In genomic region chr12:65279387-65280112, GRCh38 we compare ENCODE assay signal across 8 cellular contexts. TPM values are rescaled to one million over a fixed set of nuclear protein-coding genes. Genes with fewer than 3 reads are reported as not detected.
DNase-seq lines count a peak whose midpoint lies in the region; ATAC-seq and TF ChIP-seq lines count a peak whose summit lies in the region.

No MANE protein-coding gene starts in this region.

- H3K36me3 Mint-ChIP-seq in activated naive CD4-positive, alpha-beta T cell treated with anti-CD3 and anti-CD28 coated beads for 36 hours (ENCODE audit: low read depth) = no peaks in the 10 kb centered on the region
- H3K36me3 Mint-ChIP-seq in activated naive CD4-positive, alpha-beta T cell treated with anti-CD3 and anti-CD28 coated beads, Interleukin-2, amount 50 U/mL, for 72 hours = no peaks in the 10 kb centered on the region
- H3K36me3 Mint-ChIP-seq in stimulated activated memory B cell treated with anti-CD40 and anti-IgM and Interleukin-4, amounts not matched to agents 10 μg/mL and 1 μg/mL and 100 μg/mL, for 72 hours = no peaks in the 10 kb centered on the region

- H3K4me3 Mint-ChIP-seq in activated naive CD4-positive, alpha-beta T cell treated with anti-CD3 and anti-CD28 coated beads for 36 hours = peak overlapping the region; percentile 61
- H3K4me3 Mint-ChIP-seq in stimulated activated memory B cell treated with anti-CD40 and anti-IgM and Interleukin-4, amounts not matched to agents 10 μg/mL and 1 μg/mL and 100 μg/mL, for 72 hours = peak overlapping the region; percentile 64

- no peak for ATAC-seq in activated naive CD4-positive, alpha-beta T cell treated with anti-CD3 and anti-CD28 coated beads, Interleukin-2, amount 50 U/mL, for 72 hours
- no peak for ATAC-seq in stimulated activated memory B cell treated with anti-CD40 and anti-IgM and Interleukin-4, amounts not matched to agents 10 μg/mL and 1 μg/mL and 100 μg/mL, for 72 hours

- H3K27ac ChIP-seq in VCaP = peak overlapping the region; percentile 59; the same call in 1 of the 2 replicates

- peaks cover 2% of the 10 kb centered on the region for H3K4me1 Mint-ChIP-seq in activated naive CD4-positive, alpha-beta T cell treated with anti-CD3 and anti-CD28 coated beads for 36 hours (ENCODE audit: low read depth)
- peaks cover 7% of the 10 kb centered on the region for H3K4me1 Mint-ChIP-seq in stimulated activated memory B cell treated with anti-CD40 and anti-IgM and Interleukin-4, amounts not matched to agents 10 μg/mL and 1 μg/mL and 100 μg/mL, for 72 hours

- no peak overlapping the region for H3K27ac Mint-ChIP-seq in activated naive CD4-positive, alpha-beta T cell treated with anti-CD3 and anti-CD28 coated beads for 36 hours
- H3K27ac Mint-ChIP-seq in activated naive CD4-positive, alpha-beta T cell treated with anti-CD3 and anti-CD28 coated beads, Interleukin-2, amount 50 U/mL, for 72 hours = no peak overlapping the region
- no peak overlapping the region for H3K27ac Mint-ChIP-seq in stimulated activated memory B cell treated with anti-CD40 and anti-IgM and Interleukin-4, amounts not matched to agents 10 μg/mL and 1 μg/mL and 100 μg/mL, for 72 hours

- peaks cover 44% of the 10 kb centered on the region for H3K27me3 Mint-ChIP-seq in activated naive CD4-positive, alpha-beta T cell treated with anti-CD3 and anti-CD28 coated beads for 36 hours (ENCODE audit: low read depth)
- peaks cover 62% of the 10 kb centered on the region for H3K27me3 Mint-ChIP-seq in stimulated activated memory B cell treated with anti-CD40 and anti-IgM and Interleukin-4, amounts not matched to agents 10 μg/mL and 1 μg/mL and 100 μg/mL, for 72 hours

- CTCF ChIA-PET in activated naive CD4-positive, alpha-beta T cell treated with anti-CD3 and anti-CD28 coated beads for 36 hours (lab: Charles Lee) = interaction anchor here (0.9 kb wide), 1 partner anchor 277 kb away, joined by 3 read pairs; no protein-coding TSS in a partner anchor

- DNase-seq in activated naive CD4-positive, alpha-beta T cell treated with anti-CD3 and anti-CD28 coated beads for 36 hours = no peak
- no peak for DNase-seq in activated naive CD4-positive, alpha-beta T cell treated with anti-CD3 and anti-CD28 coated beads, Interleukin-2, amount 50 U/mL, for 72 hours (ENCODE audit: low spot score in 2 of 2)
- DNase-seq in hepatic stellate cell (ENCODE audit: low spot score) = peak; percentile 17
- no peak for DNase-seq in NCI-H2171 treated with DMSO at 0.1 percent for 48 hours (lab: John Stamatoyannopoulos, UW)
- no peak for DNase-seq in medulla oblongata (ENCODE audit: extremely low spot score)
- no peak for DNase-seq in NCI-H2107 (lab: John Stamatoyannopoulos, UW)

- H3K9me3 Mint-ChIP-seq in activated naive CD4-positive, alpha-beta T cell treated with anti-CD3 and anti-CD28 coated beads for 36 hours = no peaks in the 10 kb centered on the region
- no peaks in the 10 kb centered on the region for H3K9me3 Mint-ChIP-seq in activated naive CD4-positive, alpha-beta T cell treated with anti-CD3 and anti-CD28 coated beads, Interleukin-2, amount 50 U/mL, for 72 hours
- H3K9me3 Mint-ChIP-seq in stimulated activated memory B cell treated with anti-CD40 and anti-IgM and Interleukin-4, amounts not matched to agents 10 μg/mL and 1 μg/mL and 100 μg/mL, for 72 hours = no peaks in the 10 kb centered on the region

- no peak for TF ChIP-seq CTCF in VCaP (conservative IDR thresholded peaks at IDR 0.05)

- intact Hi-C loops in activated naive CD4-positive, alpha-beta T cell treated with anti-CD3 and anti-CD28 coated beads for 36 hours (cut with micrococcal nuclease) = loop anchor here (5.0 kb wide), 2 partner anchors 157 to 477 kb away; partner anchors contain the start of gene WIF1

RNA-seq across cellular contexts. Expression of gene MSRB3, which starts 1.1 kb away (rescaled TPM):
- not detected for total RNA-seq in activated naive CD4-positive, alpha-beta T cell treated with anti-CD3 and anti-CD28 coated beads for 36 hours
- under 1 TPM in 1 of 2 donors, not detected in 1; 0.18 TPM for total RNA-seq in activated naive CD4-positive, alpha-beta T cell treated with anti-CD3 and anti-CD28 coated beads, Interleukin-2, amount 50 U/mL, for 72 hours
